ENCODE assay signal across 7 cellular contexts in the genomic region with DNA sequence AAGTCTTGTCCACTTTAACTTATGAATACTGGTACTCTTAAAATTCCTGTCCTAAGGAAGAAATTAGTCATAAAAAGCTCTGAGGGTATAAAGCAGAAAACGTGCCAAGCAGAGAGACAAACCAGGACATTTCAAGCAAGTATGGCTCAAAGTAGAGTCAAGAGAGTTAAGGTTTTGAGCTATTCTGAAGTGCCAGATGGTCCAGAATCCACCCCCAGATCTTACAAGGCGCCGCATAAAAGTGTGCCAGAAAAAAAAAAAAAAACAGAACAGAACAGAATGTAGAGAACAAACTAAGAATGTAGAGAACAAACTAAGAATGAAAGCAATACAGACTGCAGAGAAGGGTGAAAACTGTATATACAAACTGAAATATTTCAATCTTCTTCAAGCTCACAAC. TPM values are rescaled to one million over a fixed set of nuclear protein-coding genes. Genes with fewer than 3 reads are reported as not detected.
A peak's percentile ranks its signal among the peaks of the same experiment; 100 is the strongest.
DNase-seq lines count a peak whose midpoint lies in the region; ATAC-seq, FAIRE-seq and TF ChIP-seq lines count a peak whose summit lies in the region.

No MANE protein-coding gene starts in this region.

- no peak for TF ChIP-seq EP300 in stomach (IDR thresholded peaks at IDR 0.05)

- ATAC-seq in HG02981 (IDR thresholded peaks at IDR 0.05; ENCODE audit: unreplicated experiment): no peak
- ATAC-seq in GM21515 (IDR thresholded peaks at IDR 0.05; ENCODE audit: unreplicated experiment): no peak

- H3K4me3 ChIP-seq in stomach: no peak overlapping the region

- H3K27ac ChIP-seq in stomach: peak overlapping the region in 3 of 5 donors; percentile 13 to 35 (median 30)

- WGBS in stomach, 5 donors: 12 to 29% (median 21%) methylated on average over 3 of the region's 3 CpGs

- no peak for TF ChIP-seq CTCF in stomach (IDR thresholded peaks at IDR 0.05)

- H3K4me1 ChIP-seq in stomach: peaks cover 7 to 59% (median 36%) of the 10 kb centered on the region in 4 donors

- DNase-seq in GM19239 (ENCODE audit: insufficient read length, low spot score) (no peak), NAMALWA (ENCODE audit: low spot score) (peak; percentile 72), fibroblast of peridontal ligament (ENCODE audit: extremely low read depth) (peak; percentile 93), stomach (no peak)
- DNase-seq in activated CD8-positive, alpha-beta memory T cell treated with anti-CD3 and anti-CD28 coated beads for 24 hours: no peak

- no peak for TF ChIP-seq POLR2A in stomach (IDR thresholded peaks at IDR 0.05)

- FAIRE-seq in GM19239 (lab: Jason Lieb, UNC): peak; percentile 96

- intact Hi-C loops in stomach (cut with DNase I; ENCODE audit: low total_unique reads): no loop called here

- H3K36me3 ChIP-seq in stomach: peaks cover 0 to 16% (median 12%) of the 10 kb centered on the region in 4 donors

- no peaks in the 10 kb centered on the region for H3K27me3 ChIP-seq in stomach

- no peaks in the 10 kb centered on the region for H3K9me3 ChIP-seq in stomach

RNA-seq across cellular contexts. Expression of gene EPS15, which starts 12.5 kb away (rescaled TPM):
- total RNA-seq in stomach: 100 to 1,000 TPM in 1 of 5 donors, 10 to 100 TPM in 4; 43.8 to 139 (median 67.4) TPM
- polyA plus RNA-seq in stomach: 10 to 100 TPM; 13.3 to 23.4 (median 15.3) TPM

Comparison
In these comparisons a context has a peak if more than half of its experiments do, and no peak if none do; other contexts are left out.
1. DNase-seq: peak in NAMALWA (single experiment) and fibroblast of peridontal ligament (single experiment); none in GM19239 (single experiment), stomach (single experiment) and activated CD8-positive, alpha-beta memory T cell treated with anti-CD3 and anti-CD28 coated beads for 24 hours (single experiment).